28 cellular contexts compared by ENCODE assay signal in the genomic region with DNA sequence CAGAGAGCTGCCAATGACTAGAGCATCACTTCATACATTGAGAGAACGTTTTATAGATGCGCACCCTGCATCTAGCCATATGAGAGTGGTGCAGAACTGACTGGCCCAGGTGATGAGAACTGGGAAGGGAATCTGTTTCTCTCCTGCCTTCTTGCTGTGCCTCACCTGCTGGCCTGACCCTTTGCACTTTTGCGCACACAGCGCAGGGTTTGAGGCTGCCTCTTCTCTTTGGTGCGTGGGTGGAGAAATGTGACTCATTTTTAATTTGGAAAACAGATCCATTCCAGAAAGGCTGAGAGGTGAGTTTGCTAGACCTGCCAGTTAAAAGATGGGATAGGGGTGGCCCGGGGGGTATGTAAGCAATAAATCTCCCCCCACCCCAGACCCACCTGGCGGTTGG. TPM values are rescaled to one million over a fixed set of nuclear protein-coding genes. Genes with fewer than 3 reads are reported as not detected.
DNase-seq lines count a peak whose midpoint lies in the region; ATAC-seq and TF ChIP-seq lines count a peak whose summit lies in the region.
"Had no signal": no experiment of that assay in that cellular context is flagged by ENCODE, and none has a peak within 500 bp of the region (broad histone marks: within the 10 kb centered on the region; RNA-seq: fewer than 3 reads in every experiment).

No MANE protein-coding gene starts in this region.

- no peak overlapping the region for H3K4me3 Mint-ChIP-seq in MCF 10A (ENCODE audit: unreplicated experiment)
- no peak overlapping the region for H3K4me3 Mint-ChIP-seq in CD8-positive, alpha-beta T cell
- H3K4me3 Mint-ChIP-seq: activated naive CD4-positive, alpha-beta T cell treated with anti-CD3 and anti-CD28 coated beads for 36 hours; activated T-cell treated with anti-CD3 and anti-CD28 coated beads, Interleukin-2, amount 50 U/mL, for 4 hours; CD8-positive, alpha-beta memory T cell had no signal

- H3K9ac ChIP-seq in iPS-18a (ENCODE audit: low read length): no peak overlapping the region
- H3K9ac ChIP-seq: KMS-11 had no signal

- intact Hi-C loops in MCF 10A (cut with micrococcal nuclease): no loop called here
- intact Hi-C loops in left ventricle myocardium inferior (cut with micrococcal nuclease): no loop called here
- intact Hi-C loops in CD8-positive, alpha-beta T cell (cut with DNase I, micrococcal nuclease): no loop called here

- CTCF ChIA-PET in MCF 10A (lab: Yijun Ruan, JAX): no interaction called here
- CTCF ChIA-PET in CD8-positive, alpha-beta T cell (lab: Charles Lee): no interaction called here

- H3K9me3 ChIP-seq in iPS-18a (ENCODE audit: control insufficient read depth, low read depth, low read length) (no peaks in the 10 kb centered on the region), SJCRH30 (replicated peaks) (no peaks in the 10 kb centered on the region), gastroesophageal sphincter (no peaks in the 10 kb centered on the region), left ventricle myocardium inferior (replicated peaks) (no peaks in the 10 kb centered on the region)
- H3K9me3 ChIP-seq in CD8-positive, alpha-beta T cell (ENCODE audit: low read length): no peaks in the 10 kb centered on the region
- H3K9me3 ChIP-seq: neutrophil, prostate gland, thoracic aorta had no signal

- no peak overlapping the region for H3K27ac Mint-ChIP-seq in MCF 10A (ENCODE audit: low read depth, unreplicated experiment)
- no peak overlapping the region for H3K27ac Mint-ChIP-seq in CD8-positive, alpha-beta T cell
- H3K27ac Mint-ChIP-seq: activated naive CD4-positive, alpha-beta T cell treated with anti-CD3 and anti-CD28 coated beads for 36 hours; CD8-positive, alpha-beta memory T cell had no signal

- no peak for ATAC-seq in gastroesophageal sphincter
- no peak for ATAC-seq in CD8-positive, alpha-beta T cell
- ATAC-seq: activated T-cell treated with anti-CD3 and anti-CD28 coated beads, Interleukin-2, amount 50 U/mL, for 4 hours; stimulated activated naive CD8-positive, alpha-beta T cell treated with anti-CD3 and anti-CD28 coated beads, Interleukin-15, Interleukin-2, amounts not matched to agents 100 U/mL and 50 U/mL, for 24 hours had no signal

- peak; percentile 10 for DNase-seq in activated effector memory CD4-positive, alpha-beta T cell treated with anti-CD3 and anti-CD28 coated beads, Interleukin-2, amount 50 U/mL, for 16 hours
- DNase-seq in activated effector memory CD4-positive, alpha-beta T cell treated with Interleukin-2 at 50 U/mL for 16 hours: no peak
- DNase-seq in MCF 10A (ENCODE audit: unreplicated experiment) (peak; percentile 49), SJCRH30 (no peak), left ventricle myocardium inferior (no peak)
- DNase-seq in CD8-positive, alpha-beta T cell: no peak
- DNase-seq: activated CD4-positive, alpha-beta T cell treated with anti-CD3 and anti-CD28 coated beads, Interleukin-2, amount 50 U/mL, for 1 hour; activated naive CD4-positive, alpha-beta T cell treated with anti-CD3 and anti-CD28 coated beads for 36 hours; activated T-cell treated with anti-CD3 and anti-CD28 coated beads, Interleukin-2, amount 50 U/mL, for 4 hours; brain microvascular endothelial cell; CD8-positive, alpha-beta memory T cell; effector CD4-positive, alpha-beta T cell; GF-D8; kidney glomerular epithelial cell; NCI-H1436 treated with DMSO at 0.1 percent for 48 hours; NCI-H2171 treated with DMSO at 0.1 percent for 48 hours; NK-92 treated with Interleukin-12 subunit alpha and Interleukin-12 subunit beta, amount 100 ng/mL, for 24 hours; PC-9; SHP77 treated with DMSO at 0.1 percent for 48 hours; stimulated activated naive CD8-positive, alpha-beta T cell treated with anti-CD3 and anti-CD28 coated beads, Interleukin-15, Interleukin-2, amounts not matched to agents 100 U/mL and 50 U/mL, for 24 hours; T-helper 9 cell had no signal

- peaks cover 61% of the 10 kb centered on the region for H3K27me3 Mint-ChIP-seq in MCF 10A (ENCODE audit: insufficient read depth, unreplicated experiment)
- H3K27me3 Mint-ChIP-seq in CD8-positive, alpha-beta T cell (ENCODE audit: low read depth): peaks cover 48% of the 10 kb centered on the region

- H3K4me3 ChIP-seq in iPS-18a (ENCODE audit: low read length) (peak overlapping the region; percentile 79), SJCRH30 (no peak overlapping the region), gastroesophageal sphincter (no peak overlapping the region), left ventricle myocardium inferior (no peak overlapping the region)
- no peak overlapping the region for H3K4me3 ChIP-seq in CD8-positive, alpha-beta T cell (ENCODE audit: low read depth, low read length)
- H3K4me3 ChIP-seq: PC-9, prostate gland had no signal

- H3K27ac ChIP-seq in iPS-18a (ENCODE audit: low read length) (no peak overlapping the region), SJCRH30 (no peak overlapping the region), gastroesophageal sphincter (no peak overlapping the region), left ventricle myocardium inferior (replicated peaks) (no peak overlapping the region)
- H3K27ac ChIP-seq in CD8-positive, alpha-beta T cell (ENCODE audit: low read depth, low read length): no peak overlapping the region
- H3K27ac ChIP-seq: brain microvascular endothelial cell, KMS-11, neutrophil, PC-9, prostate gland, thoracic aorta, WERI-Rb-1 had no signal

- POLR2A ChIA-PET in MCF 10A (lab: Yijun Ruan, JAX): no interaction called here
- POLR2A ChIA-PET in CD8-positive, alpha-beta T cell (lab: Charles Lee): no interaction called here

- no peak for TF ChIP-seq CTCF in MCF 10A (IDR thresholded peaks at IDR 0.05; ENCODE audit: unreplicated experiment)
- no peak for TF ChIP-seq CTCF in gastroesophageal sphincter (IDR thresholded peaks at IDR 0.05)
- no peak for TF ChIP-seq CTCF in left ventricle myocardium inferior (IDR thresholded peaks at IDR 0.05; ENCODE audit: borderline replicate concordance)
- TF ChIP-seq CTCF in CD8-positive, alpha-beta T cell (IDR thresholded peaks at IDR 0.05): no peak

- H3K9me3 Mint-ChIP-seq in MCF 10A (ENCODE audit: unreplicated experiment): no peaks in the 10 kb centered on the region
- H3K9me3 Mint-ChIP-seq in CD8-positive, alpha-beta T cell: no peaks in the 10 kb centered on the region
- H3K9me3 Mint-ChIP-seq: activated naive CD4-positive, alpha-beta T cell treated with anti-CD3 and anti-CD28 coated beads for 36 hours; activated T-cell treated with anti-CD3 and anti-CD28 coated beads, Interleukin-2, amount 50 U/mL, for 4 hours; CD8-positive, alpha-beta memory T cell had no signal

- H3K4me1 ChIP-seq in iPS-18a (ENCODE audit: control insufficient read depth, low read depth, low read length) (no peaks in the 10 kb centered on the region), SJCRH30 (no peaks in the 10 kb centered on the region), gastroesophageal sphincter (peaks cover 0 to 24% (median 13%) of the 10 kb centered on the region in 3 donors), left ventricle myocardium inferior (peaks cover 14% of the 10 kb centered on the region)
- H3K4me1 ChIP-seq in CD8-positive, alpha-beta T cell (ENCODE audit: insufficient read depth, low read length): no peaks in the 10 kb centered on the region

- no peaks in the 10 kb centered on the region for H3K36me3 Mint-ChIP-seq in MCF 10A (ENCODE audit: insufficient read depth, unreplicated experiment)
- no peaks in the 10 kb centered on the region for H3K36me3 Mint-ChIP-seq in CD8-positive, alpha-beta T cell

- BruUV-seq in MCF 10A (replicated peaks; lab: Mats Ljungman, UMichigan): no TSS peak

- no peaks in the 10 kb centered on the region for H3K36me3 ChIP-seq in iPS-18a (ENCODE audit: control insufficient read depth, low read depth, low read length)
- H3K36me3 ChIP-seq in SJCRH30: no peaks in the 10 kb centered on the region
- no peaks in the 10 kb centered on the region for H3K36me3 ChIP-seq in gastroesophageal sphincter
- no peaks in the 10 kb centered on the region for H3K36me3 ChIP-seq in left ventricle myocardium inferior
- no peaks in the 10 kb centered on the region for H3K36me3 ChIP-seq in CD8-positive, alpha-beta T cell (ENCODE audit: insufficient read depth, low read length)
- H3K36me3 ChIP-seq: brain microvascular endothelial cell, neutrophil, prostate gland, thoracic aorta, WERI-Rb-1 had no signal

- WGBS in gastroesophageal sphincter (ENCODE audit: low coverage in 1 of 2), 2 donors: 0 to 27% methylated on average over 1 to 3 of the region's 7 CpGs

- H3K27me3 ChIP-seq in iPS-18a (ENCODE audit: control insufficient read depth, insufficient read depth, low read length): peaks cover 64% of the 10 kb centered on the region
- peaks cover 12% of the 10 kb centered on the region; the same call in 1 of the 2 replicates for H3K27me3 ChIP-seq in SJCRH30
- peaks cover 82% of the 10 kb centered on the region for H3K27me3 ChIP-seq in gastroesophageal sphincter
- peaks cover 76% of the 10 kb centered on the region for H3K27me3 ChIP-seq in left ventricle myocardium inferior (ENCODE audit: low read depth)
- H3K27me3 ChIP-seq in CD8-positive, alpha-beta T cell (ENCODE audit: insufficient read depth, low read length): no peaks in the 10 kb centered on the region

- no peak for TF ChIP-seq POLR2A in gastroesophageal sphincter (IDR thresholded peaks at IDR 0.05)

- H3K4me1 Mint-ChIP-seq in MCF 10A (ENCODE audit: insufficient read depth, unreplicated experiment): no peaks in the 10 kb centered on the region
- H3K4me1 Mint-ChIP-seq in CD8-positive, alpha-beta T cell (ENCODE audit: low read depth): no peaks in the 10 kb centered on the region
- H3K4me1 Mint-ChIP-seq: CD8-positive, alpha-beta memory T cell had no signal

- no peak for TF ChIP-seq EP300 in gastroesophageal sphincter (IDR thresholded peaks at IDR 0.05)

RNA-seq across cellular contexts. Expression of gene ESRRB, which starts 0.5 kb away (rescaled TPM):
- total RNA-seq in MCF 10A (2022) (0.22 and 0.23 TPM in 2 replicates), gastroesophageal sphincter (under 1 TPM in 2 of 4 donors, not detected in 2; 0.81 to 0.93 TPM), left ventricle myocardium inferior (16.9 TPM)
- 0.20 TPM in 2 replicates for total RNA-seq in SJCRH30 (2014; rRNA removed; shearing (Covaris generic))
- under 1 TPM; 0.36 to 0.81 TPM for total RNA-seq in CD8-positive, alpha-beta T cell
- total RNA-seq: activated naive CD4-positive, alpha-beta T cell treated with anti-CD3 and anti-CD28 coated beads for 36 hours; CD8-positive, alpha-beta memory T cell; PC-9 had no signal

Comparison
In these comparisons a context has a peak if more than half of its experiments do, and no peak if none do; other contexts are left out.
1. DNase-seq: peak in activated effector memory CD4-positive, alpha-beta T cell treated with anti-CD3 and anti-CD28 coated beads, Interleukin-2, amount 50 U/mL, for 16 hours (single experiment) and MCF 10A (single experiment); none in activated effector memory CD4-positive, alpha-beta T cell treated with Interleukin-2 at 50 U/mL for 16 hours (single experiment), SJCRH30 (0 of 2), left ventricle myocardium inferior (single experiment) and CD8-positive, alpha-beta T cell (0 of 7).